Comparison of ENCODE assay signal across 1 cellular context in the genomic region with DNA sequence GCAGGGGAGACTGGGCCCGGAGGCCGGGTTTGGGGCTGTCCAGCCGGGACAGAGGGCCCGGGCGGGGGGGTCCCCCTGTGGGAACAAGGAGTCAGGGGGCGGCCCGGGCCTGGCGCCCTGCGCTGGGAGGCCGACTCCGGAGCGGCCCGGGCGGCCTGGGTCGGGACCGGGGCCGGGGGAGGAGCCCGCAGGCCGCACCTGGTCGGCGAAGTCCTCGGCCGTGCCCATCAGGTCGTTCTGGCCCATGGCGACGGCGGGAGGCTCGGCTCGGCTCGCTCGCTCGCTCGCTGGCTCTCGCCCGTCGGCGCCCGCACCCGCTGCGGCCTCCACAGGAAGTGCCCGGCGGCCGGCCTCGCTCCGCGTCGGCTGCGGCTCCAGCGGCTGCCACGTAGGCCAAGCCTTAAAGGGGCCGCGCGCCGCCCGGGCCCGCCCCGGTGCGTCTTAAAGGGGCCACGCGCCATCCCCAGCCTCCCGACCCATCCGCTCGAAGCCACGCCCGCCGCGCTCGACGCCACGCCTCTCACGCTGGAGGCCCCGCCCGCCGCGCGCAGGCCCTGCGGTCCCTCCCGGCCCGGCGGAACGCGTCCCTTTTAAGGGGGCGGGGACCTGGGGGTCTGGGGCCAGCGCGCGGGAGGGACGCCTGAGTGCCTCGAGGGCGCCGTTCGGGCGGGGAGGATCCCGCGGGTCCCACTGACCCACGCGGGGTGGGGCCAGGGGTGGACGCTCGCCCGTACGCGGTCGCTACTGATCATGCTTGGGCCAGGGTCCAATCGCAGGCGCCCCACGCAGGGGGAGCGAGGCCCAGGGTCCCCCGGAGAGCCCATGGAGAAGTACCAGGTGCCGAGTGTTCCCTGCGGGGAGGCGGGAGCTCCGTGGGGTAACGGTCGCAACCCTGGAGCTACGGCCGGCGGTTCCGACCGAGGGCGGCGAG.
TF ChIP-seq lines count a peak whose summit lies in the region.

A gene (plus strand): TSS at position 643 of the 931 bp plus-strand sequence. CDS start 108 bp downstream, at position 751.
A gene (minus strand): TSS at position 337 of the 931 bp plus-strand sequence. CDS start 91 bp downstream, at position 246.

TF ChIP-seq in GM12878, 131 proteins besides CTCF, POLR2A, EP300 and RAD21 (continued from another document and continues in another):
- TF ChIP-seq, protein P1, sequence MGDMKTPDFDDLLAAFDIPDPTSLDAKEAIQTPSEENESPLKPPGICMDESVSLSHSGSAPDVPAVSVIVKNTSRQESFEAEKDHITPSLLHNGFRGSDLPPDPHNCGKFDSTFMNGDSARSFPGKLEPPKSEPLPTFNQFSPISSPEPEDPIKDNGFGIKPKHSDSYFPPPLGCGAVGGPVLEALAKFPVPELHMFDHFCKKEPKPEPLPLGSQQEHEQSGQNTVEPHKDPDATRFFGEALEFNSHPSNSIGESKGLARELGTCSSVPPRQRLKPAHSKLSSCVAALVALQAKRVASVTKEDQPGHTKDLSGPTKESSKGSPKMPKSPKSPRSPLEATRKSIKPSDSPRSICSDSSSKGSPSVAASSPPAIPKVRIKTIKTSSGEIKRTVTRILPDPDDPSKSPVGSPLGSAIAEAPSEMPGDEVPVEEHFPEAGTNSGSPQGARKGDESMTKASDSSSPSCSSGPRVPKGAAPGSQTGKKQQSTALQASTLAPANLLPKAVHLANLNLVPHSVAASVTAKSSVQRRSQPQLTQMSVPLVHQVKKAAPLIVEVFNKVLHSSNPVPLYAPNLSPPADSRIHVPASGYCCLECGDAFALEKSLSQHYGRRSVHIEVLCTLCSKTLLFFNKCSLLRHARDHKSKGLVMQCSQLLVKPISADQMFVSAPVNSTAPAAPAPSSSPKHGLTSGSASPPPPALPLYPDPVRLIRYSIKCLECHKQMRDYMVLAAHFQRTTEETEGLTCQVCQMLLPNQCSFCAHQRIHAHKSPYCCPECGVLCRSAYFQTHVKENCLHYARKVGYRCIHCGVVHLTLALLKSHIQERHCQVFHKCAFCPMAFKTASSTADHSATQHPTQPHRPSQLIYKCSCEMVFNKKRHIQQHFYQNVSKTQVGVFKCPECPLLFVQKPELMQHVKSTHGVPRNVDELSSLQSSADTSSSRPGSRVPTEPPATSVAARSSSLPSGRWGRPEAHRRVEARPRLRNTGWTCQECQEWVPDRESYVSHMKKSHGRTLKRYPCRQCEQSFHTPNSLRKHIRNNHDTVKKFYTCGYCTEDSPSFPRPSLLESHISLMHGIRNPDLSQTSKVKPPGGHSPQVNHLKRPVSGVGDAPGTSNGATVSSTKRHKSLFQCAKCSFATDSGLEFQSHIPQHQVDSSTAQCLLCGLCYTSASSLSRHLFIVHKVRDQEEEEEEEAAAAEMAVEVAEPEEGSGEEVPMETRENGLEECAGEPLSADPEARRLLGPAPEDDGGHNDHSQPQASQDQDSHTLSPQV (IDR thresholded peaks at IDR 0.05), result no peak
- 0 out of 2 replicates have a peak, but pooled peaks have one; percentile 54 for TF ChIP-seq STAT1 (conservative IDR thresholded peaks at IDR 0.05)
- no peak for TF ChIP-seq WRNIP1 (IDR thresholded peaks at IDR 0.05; ENCODE audit: borderline replicate concordance, low read depth, low read length)
- TF ChIP-seq NR2C1 (IDR thresholded peaks at IDR 0.05), result peak; percentile 56
- TF ChIP-seq GATAD2B (conservative IDR thresholded peaks at IDR 0.05; ENCODE audit: low read depth), result peak; percentile 98
- TF ChIP-seq, protein P2, sequence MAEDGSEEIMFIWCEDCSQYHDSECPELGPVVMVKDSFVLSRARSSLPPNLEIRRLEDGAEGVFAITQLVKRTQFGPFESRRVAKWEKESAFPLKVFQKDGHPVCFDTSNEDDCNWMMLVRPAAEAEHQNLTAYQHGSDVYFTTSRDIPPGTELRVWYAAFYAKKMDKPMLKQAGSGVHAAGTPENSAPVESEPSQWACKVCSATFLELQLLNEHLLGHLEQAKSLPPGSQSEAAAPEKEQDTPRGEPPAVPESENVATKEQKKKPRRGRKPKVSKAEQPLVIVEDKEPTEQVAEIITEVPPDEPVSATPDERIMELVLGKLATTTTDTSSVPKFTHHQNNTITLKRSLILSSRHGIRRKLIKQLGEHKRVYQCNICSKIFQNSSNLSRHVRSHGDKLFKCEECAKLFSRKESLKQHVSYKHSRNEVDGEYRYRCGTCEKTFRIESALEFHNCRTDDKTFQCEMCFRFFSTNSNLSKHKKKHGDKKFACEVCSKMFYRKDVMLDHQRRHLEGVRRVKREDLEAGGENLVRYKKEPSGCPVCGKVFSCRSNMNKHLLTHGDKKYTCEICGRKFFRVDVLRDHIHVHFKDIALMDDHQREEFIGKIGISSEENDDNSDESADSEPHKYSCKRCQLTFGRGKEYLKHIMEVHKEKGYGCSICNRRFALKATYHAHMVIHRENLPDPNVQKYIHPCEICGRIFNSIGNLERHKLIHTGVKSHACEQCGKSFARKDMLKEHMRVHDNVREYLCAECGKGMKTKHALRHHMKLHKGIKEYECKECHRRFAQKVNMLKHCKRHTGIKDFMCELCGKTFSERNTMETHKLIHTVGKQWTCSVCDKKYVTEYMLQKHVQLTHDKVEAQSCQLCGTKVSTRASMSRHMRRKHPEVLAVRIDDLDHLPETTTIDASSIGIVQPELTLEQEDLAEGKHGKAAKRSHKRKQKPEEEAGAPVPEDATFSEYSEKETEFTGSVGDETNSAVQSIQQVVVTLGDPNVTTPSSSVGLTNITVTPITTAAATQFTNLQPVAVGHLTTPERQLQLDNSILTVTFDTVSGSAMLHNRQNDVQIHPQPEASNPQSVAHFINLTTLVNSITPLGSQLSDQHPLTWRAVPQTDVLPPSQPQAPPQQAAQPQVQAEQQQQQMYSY (CRISPR knock-in tag; IDR thresholded peaks at IDR 0.05), result no peak
- TF ChIP-seq HDGF (IDR thresholded peaks at IDR 0.05), result no peak
- no peak for TF ChIP-seq NFIC (IDR thresholded peaks at IDR 0.05; ENCODE audit: low read depth, low read length)
- peak; percentile 5 to 49; a peak in 1 of 4 replicates for TF ChIP-seq SRF (IDR thresholded peaks at IDR 0.05; ENCODE audit: low read depth in 2 of 2, low read length in 2 of 2)
- no peak for TF ChIP-seq ZZZ3 (IDR thresholded peaks at IDR 0.05; ENCODE audit: control insufficient read depth, insufficient read length, low read depth)
- TF ChIP-seq, protein P3, sequence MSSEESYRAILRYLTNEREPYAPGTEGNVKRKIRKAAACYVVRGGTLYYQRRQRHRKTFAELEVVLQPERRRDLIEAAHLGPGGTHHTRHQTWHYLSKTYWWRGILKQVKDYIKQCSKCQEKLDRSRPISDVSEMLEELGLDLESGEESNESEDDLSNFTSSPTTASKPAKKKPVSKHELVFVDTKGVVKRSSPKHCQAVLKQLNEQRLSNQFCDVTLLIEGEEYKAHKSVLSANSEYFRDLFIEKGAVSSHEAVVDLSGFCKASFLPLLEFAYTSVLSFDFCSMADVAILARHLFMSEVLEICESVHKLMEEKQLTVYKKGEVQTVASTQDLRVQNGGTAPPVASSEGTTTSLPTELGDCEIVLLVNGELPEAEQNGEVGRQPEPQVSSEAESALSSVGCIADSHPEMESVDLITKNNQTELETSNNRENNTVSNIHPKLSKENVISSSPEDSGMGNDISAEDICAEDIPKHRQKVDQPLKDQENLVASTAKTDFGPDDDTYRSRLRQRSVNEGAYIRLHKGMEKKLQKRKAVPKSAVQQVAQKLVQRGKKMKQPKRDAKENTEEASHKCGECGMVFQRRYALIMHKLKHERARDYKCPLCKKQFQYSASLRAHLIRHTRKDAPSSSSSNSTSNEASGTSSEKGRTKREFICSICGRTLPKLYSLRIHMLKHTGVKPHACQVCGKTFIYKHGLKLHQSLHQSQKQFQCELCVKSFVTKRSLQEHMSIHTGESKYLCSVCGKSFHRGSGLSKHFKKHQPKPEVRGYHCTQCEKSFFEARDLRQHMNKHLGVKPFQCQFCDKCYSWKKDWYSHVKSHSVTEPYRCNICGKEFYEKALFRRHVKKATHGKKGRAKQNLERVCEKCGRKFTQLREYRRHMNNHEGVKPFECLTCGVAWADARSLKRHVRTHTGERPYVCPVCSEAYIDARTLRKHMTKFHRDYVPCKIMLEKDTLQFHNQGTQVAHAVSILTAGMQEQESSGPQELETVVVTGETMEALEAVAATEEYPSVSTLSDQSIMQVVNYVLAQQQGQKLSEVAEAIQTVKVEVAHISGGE (CRISPR knock-in tag; IDR thresholded peaks at IDR 0.05), result no peak
- peak; percentile 80 for TF ChIP-seq SIN3A (IDR thresholded peaks at IDR 0.05; ENCODE audit: low read depth, low read length)
- no peak for TF ChIP-seq PAX5 (IDR thresholded peaks at IDR 0.05; ENCODE audit: borderline replicate concordance, low read depth, low read length)
- no peak for TF ChIP-seq CHD2 (IDR thresholded peaks at IDR 0.05; ENCODE audit: borderline replicate concordance, low read depth, low read length)
- TF ChIP-seq, protein P4, sequence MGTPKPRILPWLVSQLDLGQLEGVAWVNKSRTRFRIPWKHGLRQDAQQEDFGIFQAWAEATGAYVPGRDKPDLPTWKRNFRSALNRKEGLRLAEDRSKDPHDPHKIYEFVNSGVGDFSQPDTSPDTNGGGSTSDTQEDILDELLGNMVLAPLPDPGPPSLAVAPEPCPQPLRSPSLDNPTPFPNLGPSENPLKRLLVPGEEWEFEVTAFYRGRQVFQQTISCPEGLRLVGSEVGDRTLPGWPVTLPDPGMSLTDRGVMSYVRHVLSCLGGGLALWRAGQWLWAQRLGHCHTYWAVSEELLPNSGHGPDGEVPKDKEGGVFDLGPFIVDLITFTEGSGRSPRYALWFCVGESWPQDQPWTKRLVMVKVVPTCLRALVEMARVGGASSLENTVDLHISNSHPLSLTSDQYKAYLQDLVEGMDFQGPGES (IDR thresholded peaks at IDR 0.05), result no peak
- TF ChIP-seq, protein P5, sequence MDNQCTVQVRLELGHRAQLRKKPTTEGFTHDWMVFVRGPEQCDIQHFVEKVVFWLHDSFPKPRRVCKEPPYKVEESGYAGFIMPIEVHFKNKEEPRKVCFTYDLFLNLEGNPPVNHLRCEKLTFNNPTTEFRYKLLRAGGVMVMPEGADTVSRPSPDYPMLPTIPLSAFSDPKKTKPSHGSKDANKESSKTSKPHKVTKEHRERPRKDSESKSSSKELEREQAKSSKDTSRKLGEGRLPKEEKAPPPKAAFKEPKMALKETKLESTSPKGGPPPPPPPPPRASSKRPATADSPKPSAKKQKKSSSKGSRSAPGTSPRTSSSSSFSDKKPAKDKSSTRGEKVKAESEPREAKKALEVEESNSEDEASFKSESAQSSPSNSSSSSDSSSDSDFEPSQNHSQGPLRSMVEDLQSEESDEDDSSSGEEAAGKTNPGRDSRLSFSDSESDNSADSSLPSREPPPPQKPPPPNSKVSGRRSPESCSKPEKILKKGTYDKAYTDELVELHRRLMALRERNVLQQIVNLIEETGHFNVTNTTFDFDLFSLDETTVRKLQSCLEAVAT (IDR thresholded peaks at IDR 0.05), result no peak
- no peak for TF ChIP-seq RFX5 (IDR thresholded peaks at IDR 0.05; ENCODE audit: low read depth, low read length)
- peak; percentile 54 for TF ChIP-seq RELA (IDR thresholded peaks at IDR 0.05; ENCODE audit: borderline replicate concordance, partially characterized antibody)
- TF ChIP-seq ZSCAN29 (IDR thresholded peaks at IDR 0.05), result no peak
- TF ChIP-seq, protein P6, sequence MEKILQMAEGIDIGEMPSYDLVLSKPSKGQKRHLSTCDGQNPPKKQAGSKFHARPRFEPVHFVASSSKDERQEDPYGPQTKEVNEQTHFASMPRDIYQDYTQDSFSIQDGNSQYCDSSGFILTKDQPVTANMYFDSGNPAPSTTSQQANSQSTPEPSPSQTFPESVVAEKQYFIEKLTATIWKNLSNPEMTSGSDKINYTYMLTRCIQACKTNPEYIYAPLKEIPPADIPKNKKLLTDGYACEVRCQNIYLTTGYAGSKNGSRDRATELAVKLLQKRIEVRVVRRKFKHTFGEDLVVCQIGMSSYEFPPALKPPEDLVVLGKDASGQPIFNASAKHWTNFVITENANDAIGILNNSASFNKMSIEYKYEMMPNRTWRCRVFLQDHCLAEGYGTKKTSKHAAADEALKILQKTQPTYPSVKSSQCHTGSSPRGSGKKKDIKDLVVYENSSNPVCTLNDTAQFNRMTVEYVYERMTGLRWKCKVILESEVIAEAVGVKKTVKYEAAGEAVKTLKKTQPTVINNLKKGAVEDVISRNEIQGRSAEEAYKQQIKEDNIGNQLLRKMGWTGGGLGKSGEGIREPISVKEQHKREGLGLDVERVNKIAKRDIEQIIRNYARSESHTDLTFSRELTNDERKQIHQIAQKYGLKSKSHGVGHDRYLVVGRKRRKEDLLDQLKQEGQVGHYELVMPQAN (conservative IDR thresholded peaks at IDR 0.05), result peak; percentile 96; the same call in 1 of the 2 replicates
- TF ChIP-seq, protein P7, sequence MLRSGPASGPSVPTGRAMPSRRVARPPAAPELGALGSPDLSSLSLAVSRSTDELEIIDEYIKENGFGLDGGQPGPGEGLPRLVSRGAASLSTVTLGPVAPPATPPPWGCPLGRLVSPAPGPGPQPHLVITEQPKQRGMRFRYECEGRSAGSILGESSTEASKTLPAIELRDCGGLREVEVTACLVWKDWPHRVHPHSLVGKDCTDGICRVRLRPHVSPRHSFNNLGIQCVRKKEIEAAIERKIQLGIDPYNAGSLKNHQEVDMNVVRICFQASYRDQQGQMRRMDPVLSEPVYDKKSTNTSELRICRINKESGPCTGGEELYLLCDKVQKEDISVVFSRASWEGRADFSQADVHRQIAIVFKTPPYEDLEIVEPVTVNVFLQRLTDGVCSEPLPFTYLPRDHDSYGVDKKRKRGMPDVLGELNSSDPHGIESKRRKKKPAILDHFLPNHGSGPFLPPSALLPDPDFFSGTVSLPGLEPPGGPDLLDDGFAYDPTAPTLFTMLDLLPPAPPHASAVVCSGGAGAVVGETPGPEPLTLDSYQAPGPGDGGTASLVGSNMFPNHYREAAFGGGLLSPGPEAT (IDR thresholded peaks at IDR 0.05; ENCODE audit: low read depth), result no peak
- peak; percentile 12; the same call in 1 of the 2 replicates for TF ChIP-seq SPI1 (IDR thresholded peaks at IDR 0.05; ENCODE audit: borderline replicate concordance, insufficient read depth, low read depth, low read length)
- TF ChIP-seq, protein P8, sequence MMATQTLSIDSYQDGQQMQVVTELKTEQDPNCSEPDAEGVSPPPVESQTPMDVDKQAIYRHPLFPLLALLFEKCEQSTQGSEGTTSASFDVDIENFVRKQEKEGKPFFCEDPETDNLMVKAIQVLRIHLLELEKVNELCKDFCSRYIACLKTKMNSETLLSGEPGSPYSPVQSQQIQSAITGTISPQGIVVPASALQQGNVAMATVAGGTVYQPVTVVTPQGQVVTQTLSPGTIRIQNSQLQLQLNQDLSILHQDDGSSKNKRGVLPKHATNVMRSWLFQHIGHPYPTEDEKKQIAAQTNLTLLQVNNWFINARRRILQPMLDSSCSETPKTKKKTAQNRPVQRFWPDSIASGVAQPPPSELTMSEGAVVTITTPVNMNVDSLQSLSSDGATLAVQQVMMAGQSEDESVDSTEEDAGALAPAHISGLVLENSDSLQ (IDR thresholded peaks at IDR 0.05), result no peak
- peak; percentile 37; the same call in 1 of the 2 replicates for TF ChIP-seq MXI1 (IDR thresholded peaks at IDR 0.05; ENCODE audit: low read depth, low read length)
- TF ChIP-seq ZBED1 (IDR thresholded peaks at IDR 0.05; ENCODE audit: borderline replicate concordance), result no peak
